8 cellular contexts compared by ENCODE assay signal in genomic region chr3:152835311-152836102, GRCh38. TPM values are rescaled to one million over a fixed set of nuclear protein-coding genes. Genes with fewer than 3 reads are reported as not detected.
DNase-seq lines count a peak whose midpoint lies in the region; ATAC-seq and TF ChIP-seq lines count a peak whose summit lies in the region.

No MANE protein-coding gene starts in this region.

- H3F3A ChIP-seq in smooth muscle cell (ENCODE audit: low read depth) = no peaks in the 10 kb centered on the region

- H3K9me3 Mint-ChIP-seq in MCF 10A (ENCODE audit: unreplicated experiment) = no peaks in the 10 kb centered on the region
- no peaks in the 10 kb centered on the region for H3K9me3 Mint-ChIP-seq in immature natural killer cell

- peaks cover 0 to 6% (median 0%) of the 10 kb centered on the region in 11 experiments; a peak in 1 of 22 replicates for H4K20me1 ChIP-seq in BLaER1 treated with 17β-estradiol and CSF1 and Interleukin-3, amounts not matched to agents 10 nM and 100 nM
- no peaks in the 10 kb centered on the region for H4K20me1 ChIP-seq in OCI-LY3 (ENCODE audit: insufficient read depth, low read length)
- H4K20me1 ChIP-seq in smooth muscle cell (ENCODE audit: low read depth) = no peaks in the 10 kb centered on the region

- POLR2A ChIA-PET in MCF 10A (lab: Yijun Ruan, JAX) = interaction anchor here (1.0 to 2.4 kb wide), 10 partner anchors 12 to 197 kb away, joined by 3 to 12 read pairs (median 5); no protein-coding TSS in a partner anchor

- H3K79me2 ChIP-seq in OCI-LY3 (ENCODE audit: low read length) = no peaks in the 10 kb centered on the region
- H3K79me2 ChIP-seq in smooth muscle cell (ENCODE audit: low read depth) = peaks cover 55% of the 10 kb centered on the region

- H2AFZ ChIP-seq in OCI-LY3 (ENCODE audit: low read depth, low read length) = peak overlapping the region; percentile 95
- H2AFZ ChIP-seq in smooth muscle cell (ENCODE audit: low read depth) = peak overlapping the region; percentile 98

- peak overlapping the region; percentile 76 to 85 (median 80) for H3K9ac ChIP-seq in BLaER1 treated with 17β-estradiol and CSF1 and Interleukin-3, amounts not matched to agents 10 nM and 100 nM
- peak overlapping the region; percentile 74 for H3K9ac ChIP-seq in OCI-LY3 (ENCODE audit: low read length)
- H3K9ac ChIP-seq in smooth muscle cell (ENCODE audit: low read depth) = peak overlapping the region; percentile 4

- H3K4me1 Mint-ChIP-seq in MCF 10A (ENCODE audit: insufficient read depth, unreplicated experiment) = peaks cover 4% of the 10 kb centered on the region
- peaks cover 11 to 30% of the 10 kb centered on the region in 2 donors for H3K4me1 Mint-ChIP-seq in immature natural killer cell

- no TSS peak for BruUV-seq in MCF 10A (replicated peaks; lab: Mats Ljungman, UMichigan)

- no peaks in the 10 kb centered on the region for H3K9me3 ChIP-seq in BLaER1 treated with 17β-estradiol and CSF1 and Interleukin-3, amounts not matched to agents 10 nM and 100 nM (replicated peaks in 1 of 11)
- H3K9me3 ChIP-seq in OCI-LY3 (ENCODE audit: insufficient read depth, low read length) = no peaks in the 10 kb centered on the region
- no peaks in the 10 kb centered on the region for H3K9me3 ChIP-seq in smooth muscle cell (replicated peaks; ENCODE audit: low read depth)

- peak overlapping the region; percentile 27 to 85 (median 75); a peak in 21 of 22 replicates for H3K27ac ChIP-seq in BLaER1 treated with 17β-estradiol and CSF1 and Interleukin-3, amounts not matched to agents 10 nM and 100 nM
- H3K27ac ChIP-seq in OCI-LY3 (ENCODE audit: low read length) = peak overlapping the region; percentile 6
- no peak overlapping the region for H3K27ac ChIP-seq in smooth muscle cell (ENCODE audit: low read depth)

- no peaks in the 10 kb centered on the region for H3K36me3 Mint-ChIP-seq in MCF 10A (ENCODE audit: insufficient read depth, unreplicated experiment)
- no peaks in the 10 kb centered on the region for H3K36me3 Mint-ChIP-seq in immature natural killer cell

- peak overlapping the region; percentile 72 to 88 (median 81) for H3K4me3 ChIP-seq in BLaER1 treated with 17β-estradiol and CSF1 and Interleukin-3, amounts not matched to agents 10 nM and 100 nM
- H3K4me3 ChIP-seq in OCI-LY3 (ENCODE audit: low read length) (peak overlapping the region; percentile 80), smooth muscle cell (peak overlapping the region; percentile 86)

- no peaks in the 10 kb centered on the region for H3K36me3 ChIP-seq in BLaER1 treated with 17β-estradiol and CSF1 and Interleukin-3, amounts not matched to agents 10 nM and 100 nM
- H3K36me3 ChIP-seq in OCI-LY3 (replicated peaks; ENCODE audit: low read depth, low read length) = no peaks in the 10 kb centered on the region
- H3K36me3 ChIP-seq in smooth muscle cell (ENCODE audit: low read depth) = no peaks in the 10 kb centered on the region

- CTCF ChIA-PET in MCF 10A (lab: Yijun Ruan, JAX) = interaction anchor here (0.6 to 2.2 kb wide), 20 partner anchors 8 to 517 kb away, joined by 3 to 20 read pairs (median 4); no protein-coding TSS in a partner anchor

- peak; percentile 61 for DNase-seq in MCF 10A (ENCODE audit: unreplicated experiment)
- peak in 2 of 3 donors; percentile 9 to 20 for DNase-seq in immature natural killer cell
- DNase-seq in smooth muscle cell (lab: John Stamatoyannopoulos, UW; ENCODE audit: unreplicated experiment) = peak; percentile 47
- no peak for DNase-seq in NCI-H774 (lab: John Stamatoyannopoulos, UW)

- WGBS in smooth muscle cell (ENCODE audit: low lambda C conversion rate) = 2% methylated on average over 59 of the region's 74 CpGs

- peak; percentile 43 for TF ChIP-seq CTCF in OCI-LY3 (IDR thresholded peaks at IDR 0.05; ENCODE audit: low read depth, low read length)
- TF ChIP-seq CTCF in MCF 10A (IDR thresholded peaks at IDR 0.05; ENCODE audit: unreplicated experiment) = peak; percentile 12
- TF ChIP-seq CTCF in smooth muscle cell (IDR thresholded peaks at IDR 0.05; ENCODE audit: borderline replicate concordance, insufficient read depth, poor library complexity, severe bottlenecking) = peak; percentile 8

- H3K4me2 ChIP-seq in BLaER1 treated with 17β-estradiol and CSF1 and Interleukin-3, amounts not matched to agents 10 nM and 100 nM = peak overlapping the region; percentile 87 to 97 (median 93)
- peak overlapping the region; percentile 73 for H3K4me2 ChIP-seq in OCI-LY3 (ENCODE audit: low read length)
- H3K4me2 ChIP-seq in smooth muscle cell = peak overlapping the region; percentile 96

- H3K27ac Mint-ChIP-seq in MCF 10A (ENCODE audit: low read depth, unreplicated experiment) (peak overlapping the region; percentile 54), immature natural killer cell (no peak overlapping the region)

- H3K4me3 Mint-ChIP-seq in MCF 10A (ENCODE audit: unreplicated experiment) (peak overlapping the region; percentile 96), immature natural killer cell (peak overlapping the region; percentile 78 to 88 (median 86))

- H3K27me3 ChIP-seq in BLaER1 treated with 17β-estradiol and CSF1 and Interleukin-3, amounts not matched to agents 10 nM and 100 nM = peaks cover 0 to 8% (median 0%) of the 10 kb centered on the region in 11 experiments; a peak in 3 of 22 replicates
- H3K27me3 ChIP-seq in OCI-LY3 (ENCODE audit: low read depth, low read length) (peaks cover 5% of the 10 kb centered on the region; the same call in 1 of the 2 replicates), smooth muscle cell (ENCODE audit: low read depth) (no peaks in the 10 kb centered on the region)

- no peaks in the 10 kb centered on the region for H3K27me3 Mint-ChIP-seq in MCF 10A (ENCODE audit: insufficient read depth, unreplicated experiment)
- peaks cover 0 to 3% (median 0%) of the 10 kb centered on the region in 3 donors for H3K27me3 Mint-ChIP-seq in immature natural killer cell (ENCODE audit: low read depth in 3 of 3)

- peaks cover 14 to 28% (median 24%) of the 10 kb centered on the region in 10 experiments for H3K4me1 ChIP-seq in BLaER1 treated with 17β-estradiol and CSF1 and Interleukin-3, amounts not matched to agents 10 nM and 100 nM
- peaks cover 4% of the 10 kb centered on the region; the same call in 1 of the 2 replicates for H3K4me1 ChIP-seq in OCI-LY3 (ENCODE audit: low read length)
- H3K4me1 ChIP-seq in smooth muscle cell (ENCODE audit: low read depth) = peaks cover 4% of the 10 kb centered on the region

- intact Hi-C loops in MCF 10A (cut with micrococcal nuclease) = loop anchor here (2.0 kb wide), 2 partner anchors 35 to 125 kb away; no protein-coding TSS in a partner anchor

- peak; percentile 36 for ATAC-seq in GM18861 (IDR thresholded peaks at IDR 0.05; ENCODE audit: unreplicated experiment)
- peak; percentile 26 for ATAC-seq in HG03060 (IDR thresholded peaks at IDR 0.05; ENCODE audit: low read depth, unreplicated experiment)

RNA-seq across cellular contexts. Expression of gene P2RY1, which starts 0.6 kb away (rescaled TPM):
- total RNA-seq in MCF 10A (2022) (0.28 and 0.49 TPM in 2 replicates), smooth muscle cell (7.9 and 13.0 TPM in 2 replicates)
- polyA plus RNA-seq in immature natural killer cell (1 to 10 TPM in 1 of 3 donors, under 1 TPM in 2; 0.11 to 1.1 (median 0.19) TPM), smooth muscle cell (3.9 and 4.1 TPM in 2 replicates)

Comparison
In these comparisons a context has a peak if more than half of its experiments do, and no peak if none do; other contexts are left out.
1. H3K9ac ChIP-seq: peak in every context shown above with its lines; median percentile 80 in BLaER1 treated with 17β-estradiol and CSF1 and Interleukin-3, amounts not matched to agents 10 nM and 100 nM; 74 in OCI-LY3; 4 in smooth muscle cell.